ENCODE assay signal across 1 cellular context in the genomic region with DNA sequence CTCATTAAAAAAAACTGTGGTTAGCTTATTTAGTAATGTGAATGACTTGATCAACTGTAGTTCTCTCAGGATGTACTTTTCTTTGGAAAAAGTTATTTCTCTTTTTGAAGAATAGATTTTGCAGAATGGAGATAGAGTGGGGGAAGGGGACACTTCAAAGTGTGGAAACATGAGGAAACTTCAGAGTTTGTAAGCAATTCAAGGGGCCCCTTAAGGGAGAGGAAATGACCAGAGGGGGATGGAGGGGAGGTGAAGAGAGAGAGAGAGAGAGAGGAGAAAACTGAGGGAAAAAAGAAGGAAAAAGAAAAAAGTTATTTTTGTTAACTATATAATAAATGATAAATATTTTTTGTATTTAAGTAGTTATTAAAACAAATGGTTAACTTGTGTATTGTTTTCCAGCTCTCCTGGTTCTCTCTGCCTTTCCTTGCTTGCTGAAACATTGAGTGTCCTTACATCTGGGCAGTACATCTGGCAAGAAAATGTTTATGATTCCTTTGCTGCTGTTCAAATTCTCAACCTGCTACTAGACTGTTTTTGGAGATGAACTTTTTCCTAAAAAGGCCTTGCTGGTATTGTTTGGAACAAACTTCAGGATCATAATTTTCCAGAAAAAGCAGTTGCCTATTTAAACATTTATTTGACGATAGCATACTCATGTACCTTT.
TF ChIP-seq lines count a peak whose summit lies in the region.

No MANE protein-coding gene starts in this region.

TF ChIP-seq in IMR-90, 13 proteins besides CTCF, POLR2A, EP300 and RAD21:
- TF ChIP-seq SMC3 (IDR thresholded peaks at IDR 0.05; ENCODE audit: low read depth, low read length) (no peak), NFE2L2 (IDR thresholded peaks at IDR 0.05; ENCODE audit: low read depth, low read length) (no peak), FOS (IDR thresholded peaks at IDR 0.05; ENCODE audit: low read depth, low read length) (no peak), BHLHE40 (IDR thresholded peaks at IDR 0.05; ENCODE audit: low read depth, low read length) (no peak)
